Comparison of ENCODE assay signal across 20 cellular contexts in the genomic region with DNA sequence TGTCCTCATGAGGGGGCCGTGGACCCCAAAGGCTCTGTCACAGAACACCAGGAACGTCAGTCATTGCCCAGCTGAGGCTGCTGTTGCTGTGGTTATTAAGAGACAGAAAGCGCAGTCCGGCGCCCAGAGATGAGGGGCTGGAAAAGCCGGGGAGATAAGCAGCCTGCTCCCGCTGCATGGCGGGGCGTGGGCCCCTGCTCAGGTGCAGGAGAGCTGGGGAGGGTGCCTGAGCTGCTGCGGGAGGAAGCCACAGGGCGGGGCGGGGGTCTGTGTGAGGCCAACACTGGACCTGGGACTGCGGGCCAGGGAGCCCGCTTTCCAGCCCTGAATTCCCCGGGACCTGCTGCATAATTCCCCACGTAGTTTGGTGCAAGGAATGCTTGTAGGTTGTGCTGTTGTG. TPM values are rescaled to one million over a fixed set of nuclear protein-coding genes. Genes with fewer than 3 reads are reported as not detected.
DNase-seq lines count a peak whose midpoint lies in the region; ATAC-seq, FAIRE-seq and TF ChIP-seq lines count a peak whose summit lies in the region.
"Had no signal": no experiment of that assay in that cellular context is flagged by ENCODE, and none has a peak within 500 bp of the region (broad histone marks: within the 10 kb centered on the region; RNA-seq: fewer than 3 reads in every experiment).

No MANE protein-coding gene starts in this region.

- peak overlapping the region; percentile 2 for H3K56ac ChIP-seq in mesendoderm (ENCODE audit: low read length)

- H3K27me3 ChIP-seq in HepG2 (ENCODE audit: control insufficient read depth in 1 of 2, insufficient read depth in 2 of 2, low read length in 2 of 2) (peaks cover 9 to 46% of the 10 kb centered on the region in 2 experiments), right lobe of liver (peaks cover 0 to 23% of the 10 kb centered on the region in 2 donors), WERI-Rb-1 (ENCODE audit: insufficient read depth, low read depth, severe bottlenecking) (peaks cover 97% of the 10 kb centered on the region), mesendoderm (ENCODE audit: insufficient read depth, low read length, poor library complexity) (peaks cover 33% of the 10 kb centered on the region), lower lobe of right lung (ENCODE audit: low read depth) (peaks cover 80% of the 10 kb centered on the region)
- H3K27me3 ChIP-seq: SJCRH30 had no signal

- H3K4me2 ChIP-seq in HepG2 (ENCODE audit: low read depth, low read length): no peak overlapping the region
- no peak overlapping the region for H3K4me2 ChIP-seq in mesendoderm (ENCODE audit: low read length)

- TF ChIP-seq POLR2A in HepG2 (IDR thresholded peaks at IDR 0.05; ENCODE audit: insufficient read depth in 1 of 2, low read depth in 2 of 2, low read length in 2 of 2): no peak
- TF ChIP-seq POLR2A in right lobe of liver (IDR thresholded peaks at IDR 0.05): no peak

- no peak for TF ChIP-seq RAD21 in HepG2 (CRISPR knock-in tag; IDR thresholded peaks at IDR 0.05)

- H2AFZ ChIP-seq in HepG2 (ENCODE audit: low read length): no peak overlapping the region

- ATAC-seq in HepG2 (peak; percentile 46), right lobe of liver (no peak), lower lobe of right lung (no peak)
- ATAC-seq in activated CD8-positive, alpha-beta T cell treated with anti-CD3 and anti-CD28 coated beads, Interleukin-2, amount 10 ng/mL, durations not matched to agents 7 days and 5 days: no peak
- ATAC-seq: PC-3 had no signal

- no peak overlapping the region for H2BK120ac ChIP-seq in mesendoderm (ENCODE audit: low read depth, low read length)

- H3K18ac ChIP-seq in mesendoderm (ENCODE audit: low read length): no peak overlapping the region

- H3K27ac Mint-ChIP-seq in activated CD8-positive, alpha-beta T cell treated with anti-CD3 and anti-CD28 coated beads, Interleukin-2, amount 10 ng/mL, durations not matched to agents 7 days and 5 days: no peak overlapping the region
- H3K27ac Mint-ChIP-seq: IgD-negative memory B cell had no signal

- no peak for TF ChIP-seq CTCF in HepG2 (CRISPR knock-in tag; IDR thresholded peaks at IDR 0.05)
- no peak for TF ChIP-seq CTCF in right lobe of liver (IDR thresholded peaks at IDR 0.05)
- TF ChIP-seq CTCF in WERI-Rb-1 (IDR thresholded peaks at IDR 0.05; ENCODE audit: low read depth, low read length): no peak
- TF ChIP-seq CTCF in lower lobe of right lung (IDR thresholded peaks at IDR 0.05): no peak
- no peak for TF ChIP-seq CTCF in GM13976 (IDR thresholded peaks at IDR 0.05; ENCODE audit: borderline replicate concordance, control extremely low read depth, extremely low read depth, insufficient read depth, missing control alignments)

- H2AK5ac ChIP-seq in mesendoderm (ENCODE audit: low read length): no peak overlapping the region

- intact Hi-C loops in HepG2 (cut with micrococcal nuclease; ENCODE audit: unreplicated experiment): no loop called here
- intact Hi-C loops in right lobe of liver (cut with DNase I): no loop called here
- intact Hi-C loops in lower lobe of right lung (cut with DNase I): no loop called here

- FAIRE-seq in HepG2 (lab: Jason Lieb, UNC): no peak

- no peak overlapping the region for H3K4ac ChIP-seq in mesendoderm (ENCODE audit: low read depth, low read length)

- DNase-seq in HepG2 (ENCODE audit: low spot score) (no peak), right lobe of liver (no peak), WERI-Rb-1 (peak; percentile 9), mesendoderm (no peak), GOT3 (lab: John Stamatoyannopoulos, UW) (no peak), lower lobe of right lung (no peak), GM13976 (ENCODE audit: low spot score) (no peak)
- no peak for DNase-seq in activated CD8-positive, alpha-beta T cell treated with anti-CD3 and anti-CD28 coated beads, Interleukin-2, amount 10 ng/mL, durations not matched to agents 7 days and 5 days
- DNase-seq: EL, HCEC 1CT, NCI-H1105 treated with DMSO at 0.1 percent for 48 hours, NCI-H1930, NCI-H226, NCI-H524 treated with DMSO at 0.1 percent for 48 hours, PC-3, SJCRH30 had no signal

- H3K9ac ChIP-seq in HepG2 (ENCODE audit: insufficient read depth, low read depth, low read length) (no peak overlapping the region), mesendoderm (ENCODE audit: low read length) (no peak overlapping the region)

- in situ Hi-C loops in HepG2 (cut with HindIII; ENCODE audit: extremely low pct_ligation_motif_present, low pct_unique_long_range_greater_than_20kb): no loop called here
- in situ Hi-C loops in GM13976 (cut with MboI; ENCODE audit: low sequenced_read_pairs, unreplicated experiment): no loop called here

- H3K36me3 ChIP-seq in HepG2 (replicated peaks in 1 of 2; ENCODE audit: control insufficient read depth in 1 of 2, insufficient read depth in 2 of 2, low read length in 2 of 2) (no peaks in the 10 kb centered on the region), right lobe of liver (no peaks in the 10 kb centered on the region), WERI-Rb-1 (no peaks in the 10 kb centered on the region), mesendoderm (ENCODE audit: control insufficient read depth, insufficient read depth, low read length) (no peaks in the 10 kb centered on the region), lower lobe of right lung (no peaks in the 10 kb centered on the region)
- H3K36me3 ChIP-seq: SJCRH30 had no signal

- BruUV-seq in HepG2 (replicated peaks; lab: Mats Ljungman, UMichigan): no TSS peak

- no peak overlapping the region for H2BK15ac ChIP-seq in mesendoderm (replicated peaks; ENCODE audit: low read depth)

- H4K5ac ChIP-seq in mesendoderm (ENCODE audit: low read length): no peak overlapping the region

- POLR2A ChIA-PET in HepG2 (lab: Yijun Ruan, JAX): no interaction called here
- POLR2A ChIA-PET in activated CD8-positive, alpha-beta T cell treated with anti-CD3 and anti-CD28 coated beads, Interleukin-2, amount 10 ng/mL, durations not matched to agents 7 days and 5 days (lab: Charles Lee): no interaction called here

- H3K4me3 Mint-ChIP-seq in activated CD8-positive, alpha-beta T cell treated with anti-CD3 and anti-CD28 coated beads, Interleukin-2, amount 10 ng/mL, durations not matched to agents 7 days and 5 days: no peak overlapping the region
- H3K4me3 Mint-ChIP-seq: IgD-negative memory B cell had no signal

- H3K9me3 ChIP-seq in HepG2 (ENCODE audit: low read length): peaks cover 2% of the 10 kb centered on the region; the same call in 1 of the 2 replicates
- H3K9me3 ChIP-seq in right lobe of liver: no peaks in the 10 kb centered on the region
- H3K9me3 ChIP-seq in WERI-Rb-1 (ENCODE audit: severe bottlenecking): peaks cover 14% of the 10 kb centered on the region
- peaks cover 4% of the 10 kb centered on the region for H3K9me3 ChIP-seq in lower lobe of right lung
- H3K9me3 ChIP-seq: SJCRH30 had no signal

- H3K27me3 Mint-ChIP-seq in activated CD8-positive, alpha-beta T cell treated with anti-CD3 and anti-CD28 coated beads, Interleukin-2, amount 10 ng/mL, durations not matched to agents 7 days and 5 days (ENCODE audit: low read depth): peaks cover 37% of the 10 kb centered on the region

- 0% methylated on average over 2 of the region's 16 CpGs for WGBS in HepG2 (ENCODE audit: low lambda C conversion rate)
- WGBS in right lobe of liver (ENCODE audit: insufficient coverage, low coverage, low lambda C conversion rate, missing lambda C conversion rate): 9% methylated on average over 6 of the region's 16 CpGs
- whole genome bisulfite sequencing in mesendoderm (ENCODE audit: extremely low coverage, insufficient coverage, low lambda C conversion rate): no CpG with 5 or more reads among the region's 16 CpGs

- no peak overlapping the region for H3K23ac ChIP-seq in mesendoderm (ENCODE audit: low read length)

- no peaks in the 10 kb centered on the region for H3K9me3 Mint-ChIP-seq in activated CD8-positive, alpha-beta T cell treated with anti-CD3 and anti-CD28 coated beads, Interleukin-2, amount 10 ng/mL, durations not matched to agents 7 days and 5 days (ENCODE audit: insufficient read depth)

- H3K4me1 ChIP-seq in HepG2 (ENCODE audit: insufficient read depth, low read length) (no peaks in the 10 kb centered on the region), right lobe of liver (no peaks in the 10 kb centered on the region), mesendoderm (ENCODE audit: control insufficient read depth, low read depth, low read length) (peaks cover 3% of the 10 kb centered on the region), lower lobe of right lung (no peaks in the 10 kb centered on the region)
- H3K4me1 ChIP-seq: SJCRH30 had no signal

- H3K27ac ChIP-seq in HepG2 (ENCODE audit: extremely low read length, insufficient read depth, low read length): no peak overlapping the region
- H3K27ac ChIP-seq in right lobe of liver: no peak overlapping the region
- no peak overlapping the region for H3K27ac ChIP-seq in WERI-Rb-1
- H3K27ac ChIP-seq in mesendoderm (ENCODE audit: low read depth, low read length): no peak overlapping the region
- H3K27ac ChIP-seq in lower lobe of right lung: no peak overlapping the region
- H3K27ac ChIP-seq: RWPE1, SJCRH30 had no signal

- no peak overlapping the region for H2BK5ac ChIP-seq in mesendoderm (ENCODE audit: low read length)

- TF ChIP-seq EP300 in HepG2 (IDR thresholded peaks at IDR 0.05; ENCODE audit: low read depth in 2 of 2, low read length in 2 of 2) (no peak), HepG2 (CRISPR knock-in tag; IDR thresholded peaks at IDR 0.05; ENCODE audit: borderline replicate concordance) (no peak)

- peaks cover 3% of the 10 kb centered on the region for H3K36me3 Mint-ChIP-seq in activated CD8-positive, alpha-beta T cell treated with anti-CD3 and anti-CD28 coated beads, Interleukin-2, amount 10 ng/mL, durations not matched to agents 7 days and 5 days (ENCODE audit: low read depth)

- H4K20me1 ChIP-seq in HepG2 (ENCODE audit: insufficient read depth, low read length): no peaks in the 10 kb centered on the region

- H3K79me2 ChIP-seq in HepG2 (ENCODE audit: insufficient read depth, low read length) (no peaks in the 10 kb centered on the region), mesendoderm (ENCODE audit: control insufficient read depth, insufficient read depth, low read length) (no peaks in the 10 kb centered on the region)

- no peak overlapping the region for H4K8ac ChIP-seq in mesendoderm (ENCODE audit: low read depth, low read length)

- H3K4me1 Mint-ChIP-seq in activated CD8-positive, alpha-beta T cell treated with anti-CD3 and anti-CD28 coated beads, Interleukin-2, amount 10 ng/mL, durations not matched to agents 7 days and 5 days (ENCODE audit: low read depth): no peaks in the 10 kb centered on the region

- H3K79me1 ChIP-seq in mesendoderm (ENCODE audit: low read length): no peaks in the 10 kb centered on the region

- CTCF ChIA-PET in HepG2 (lab: Yijun Ruan, JAX; ENCODE audit: low intra/inter-chr PET ratio, low total read pairs): no interaction called here
- CTCF ChIA-PET in activated CD8-positive, alpha-beta T cell treated with anti-CD3 and anti-CD28 coated beads, Interleukin-2, amount 10 ng/mL, durations not matched to agents 7 days and 5 days (lab: Charles Lee): no interaction called here

- H3K4me3 ChIP-seq in HepG2 (replicated peaks in 1 of 3; ENCODE audit: insufficient read depth in 1 of 3, low read depth in 2 of 3, low read length in 3 of 3) (no peak overlapping the region), right lobe of liver (no peak overlapping the region), WERI-Rb-1 (ENCODE audit: low read depth, low read length) (no peak overlapping the region), mesendoderm (ENCODE audit: low read length) (no peak overlapping the region), lower lobe of right lung (no peak overlapping the region)
- H3K4me3 ChIP-seq: SJCRH30 had no signal

RNA-seq across cellular contexts. Expression of a gene that starts 11.3 kb away (rescaled TPM):
- total RNA-seq in HepG2 (2016; rRNA removed; fragmentation: Illumina TruSeq; extraction: Trizol): not detected in 2 replicates
- not detected in 2 replicates for total RNA-seq in HepG2 (2016; cell fraction: cytosol; rRNA removed; fragmentation: Illumina TruSeq; extraction: Trizol; ENCODE audit: low read depth)
- total RNA-seq in HepG2 (2016; cell fraction: insoluble cytoplasmic fraction; rRNA removed; fragmentation: Illumina TruSeq; extraction: Trizol): not detected in 2 replicates
- not detected in 2 replicates for total RNA-seq in HepG2 (2016; cell fraction: membrane; rRNA removed; fragmentation: Illumina TruSeq; extraction: Trizol)
- total RNA-seq in HepG2 (2016; cell fraction: nucleus; rRNA removed; fragmentation: Illumina TruSeq; extraction: Trizol): not detected in 2 replicates
- not detected in 2 replicates for polyA plus RNA-seq in HepG2 (2011; rRNA removed)
- not detected in 2 replicates for polyA plus RNA-seq in HepG2 (2011; cell fraction: cytosol; rRNA removed)
- not detected in 2 replicates for polyA plus RNA-seq in HepG2 (2011; cell fraction: nucleus; rRNA removed)
- not detected in 2 replicates for polyA plus RNA-seq in HepG2 (2012)
- not detected in 2 replicates for polyA plus RNA-seq in HepG2 (2016; cell fraction: cytosol; fragmentation: Illumina TruSeq; extraction: Trizol; ENCODE audit: low read depth)
- not detected in 2 replicates for polyA plus RNA-seq in HepG2 (2016; cell fraction: insoluble cytoplasmic fraction; fragmentation: Illumina TruSeq; extraction: Trizol; ENCODE audit: low read depth)
- not detected in 2 replicates for polyA plus RNA-seq in HepG2 (2016; cell fraction: membrane; fragmentation: Illumina TruSeq; extraction: Trizol; ENCODE audit: low read depth)
- polyA plus RNA-seq in HepG2 (2016; cell fraction: nucleus; fragmentation: Illumina TruSeq; extraction: Trizol; ENCODE audit: insufficient read depth, low read depth): not detected in 2 replicates
- not detected in 2 replicates for polyA minus RNA-seq in HepG2 (2011; rRNA and poly(A)+ RNA removed; ENCODE audit: low replicate concordance)
- not detected in 2 replicates for polyA minus RNA-seq in HepG2 (2011; cell fraction: cytosol; rRNA and poly(A)+ RNA removed)
- polyA minus RNA-seq in HepG2 (2011; cell fraction: nucleus; rRNA and poly(A)+ RNA removed): not detected in 2 replicates
- total RNA-seq in right lobe of liver: not detected
- polyA plus RNA-seq in mesendoderm (2013, experiment 1 of 2): 0.03 TPM
- polyA plus RNA-seq in mesendoderm (2013, experiment 2 of 2): 0.01 TPM
- not detected for total RNA-seq in lower lobe of right lung
- total RNA-seq in activated CD8-positive, alpha-beta T cell treated with anti-CD3 and anti-CD28 coated beads, Interleukin-2, amount 10 ng/mL, durations not matched to agents 7 days and 5 days: not detected
- total RNA-seq: HT-29, LHCN-M2, PC-3, SJCRH30 had no signal
- polyA plus RNA-seq: IgD-negative memory B cell had no signal
